1 cellular context compared by ENCODE assay signal in the genomic region with DNA sequence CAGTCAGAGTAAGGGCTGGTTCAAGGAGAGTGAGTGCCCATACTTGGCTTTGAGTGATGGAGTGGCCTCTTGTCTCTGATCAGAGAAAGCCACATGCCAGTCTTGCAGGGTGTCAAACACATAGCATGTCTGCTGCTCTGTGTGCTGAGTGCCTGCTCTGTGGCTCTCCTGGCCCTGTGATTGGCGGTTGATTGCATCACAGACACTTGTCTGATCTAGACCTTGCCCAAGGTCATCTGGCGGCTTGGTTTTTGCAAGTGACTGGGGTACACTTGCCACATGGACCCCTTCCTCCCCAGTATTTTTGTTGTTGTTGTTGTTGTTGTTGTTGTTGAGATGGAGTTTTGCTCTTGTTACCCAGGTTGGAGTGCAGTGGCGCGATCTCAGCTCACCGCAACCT.
TF ChIP-seq lines count a peak whose summit lies in the region.

No MANE protein-coding gene starts in this region.

TF ChIP-seq in K562, 482 proteins besides CTCF, POLR2A, EP300 and RAD21 (continued from another document):
- TF ChIP-seq DACH1 (IDR thresholded peaks at IDR 0.05; ENCODE audit: partially characterized antibody): no peak
- TF ChIP-seq HDGF (IDR thresholded peaks at IDR 0.05): no peak
- TF ChIP-seq NR4A1 (CRISPR knock-in tag; IDR thresholded peaks at IDR 0.05): no peak
- TF ChIP-seq NR4A1 (tag; IDR thresholded peaks at IDR 0.05): no peak
- no peak for TF ChIP-seq ZNF717 (CRISPR knock-in tag; IDR thresholded peaks at IDR 0.05)
- peak; percentile 49 for TF ChIP-seq MEIS2 (IDR thresholded peaks at IDR 0.05; ENCODE audit: partially characterized antibody)
